Comparison of ENCODE assay signal across 10 cellular contexts in the genomic region with DNA sequence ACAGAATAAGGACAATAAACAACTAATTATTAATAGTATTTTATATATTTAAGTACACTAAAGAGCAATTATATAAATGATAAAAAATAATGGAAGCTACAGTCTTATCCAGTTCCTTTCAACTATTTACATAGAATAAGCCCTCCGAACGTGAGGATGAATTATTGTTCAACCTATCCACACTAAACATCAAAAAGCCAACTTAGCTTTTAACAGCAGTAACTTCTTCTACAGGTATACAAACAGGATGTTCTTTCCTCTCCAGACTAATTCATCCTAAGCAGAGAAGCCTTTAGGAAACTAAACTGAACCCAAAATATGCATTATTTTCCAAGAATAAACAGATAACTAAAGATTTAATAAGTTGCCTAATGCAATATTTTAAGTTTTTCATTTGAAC. TPM values are rescaled to one million over a fixed set of nuclear protein-coding genes. Genes with fewer than 3 reads are reported as not detected.
DNase-seq lines count a peak whose midpoint lies in the region; ATAC-seq and TF ChIP-seq lines count a peak whose summit lies in the region.
"Had no signal": no experiment of that assay in that cellular context is flagged by ENCODE, and none has a peak within 500 bp of the region (broad histone marks: within the 10 kb centered on the region; RNA-seq: fewer than 3 reads in every experiment).

No MANE protein-coding gene starts in this region.

- no peak for DNase-seq in T-helper 2 cell treated with Interferon-gamma antibody and Interleukin-4, amounts not matched to agents 5 μg/mL and 100 μg/mL, for 36 hours (ENCODE audit: low spot score)
- DNase-seq in T-helper 2 cell (no peak), left lung (no peak), superior temporal gyrus (ENCODE audit: extremely low spot score) (peak; percentile 24), NCI-H1048 (lab: John Stamatoyannopoulos, UW) (no peak)
- no peak for DNase-seq in stimulated activated CD4-positive, alpha-beta T cell treated with anti-CD3 and anti-CD28 coated beads, Interleukin-15, amount 100 ng/mL, for 24 hours
- DNase-seq: amygdala; stimulated activated CD4-positive, alpha-beta T cell treated with anti-CD3 and anti-CD28 coated beads, Interleukin-4, amount 100 ng/mL, for 24 hours had no signal

- intact Hi-C loops in left lung (cut with DNase I) = loop anchor here in 1 of 2 donors (5.0 kb wide), 1 partner anchor 41 kb away; no protein-coding TSS in a partner anchor

- peaks cover 18% of the 10 kb centered on the region for H3K36me3 Mint-ChIP-seq in T-helper 2 cell treated with Interferon-gamma antibody and Interleukin-4, amounts not matched to agents 5 μg/mL and 100 μg/mL, for 36 hours (ENCODE audit: low read depth)
- no peaks in the 10 kb centered on the region for H3K36me3 Mint-ChIP-seq in activated naive CD8-positive, alpha-beta T cell

- H3K27me3 Mint-ChIP-seq in T-helper 2 cell treated with Interferon-gamma antibody and Interleukin-4, amounts not matched to agents 5 μg/mL and 100 μg/mL, for 36 hours (ENCODE audit: low read depth) = no peaks in the 10 kb centered on the region
- H3K27me3 Mint-ChIP-seq in activated naive CD8-positive, alpha-beta T cell = no peaks in the 10 kb centered on the region

- peaks cover 25% of the 10 kb centered on the region for H3K4me1 Mint-ChIP-seq in T-helper 2 cell treated with Interferon-gamma antibody and Interleukin-4, amounts not matched to agents 5 μg/mL and 100 μg/mL, for 36 hours (ENCODE audit: low read depth)
- peaks cover 34% of the 10 kb centered on the region for H3K4me1 Mint-ChIP-seq in activated naive CD8-positive, alpha-beta T cell (ENCODE audit: low read depth)

- peaks cover 0 to 16% of the 10 kb centered on the region in 2 donors for H3K36me3 ChIP-seq in left lung

- H3K27me3 ChIP-seq in left lung = no peaks in the 10 kb centered on the region

- no peaks in the 10 kb centered on the region for H3K9me3 Mint-ChIP-seq in T-helper 2 cell treated with Interferon-gamma antibody and Interleukin-4, amounts not matched to agents 5 μg/mL and 100 μg/mL, for 36 hours
- no peaks in the 10 kb centered on the region for H3K9me3 Mint-ChIP-seq in activated naive CD8-positive, alpha-beta T cell (ENCODE audit: low read depth)

- H3K4me1 ChIP-seq in left lung = peaks cover 12 to 69% of the 10 kb centered on the region in 2 donors

- peak overlapping the region; percentile 94 for H3K4me3 Mint-ChIP-seq in T-helper 2 cell treated with Interferon-gamma antibody and Interleukin-4, amounts not matched to agents 5 μg/mL and 100 μg/mL, for 36 hours
- peak overlapping the region; percentile 99 for H3K4me3 Mint-ChIP-seq in activated naive CD8-positive, alpha-beta T cell

- no peaks in the 10 kb centered on the region for H3K9me3 ChIP-seq in left lung

- H3K27ac ChIP-seq in left lung = peak overlapping the region; percentile 92

- peak overlapping the region; percentile 86 to 94 for H3K4me3 ChIP-seq in left lung

- no peak for TF ChIP-seq CTCF in left lung (IDR thresholded peaks at IDR 0.05)

- peak overlapping the region; percentile 31 for H3K27ac Mint-ChIP-seq in T-helper 2 cell treated with Interferon-gamma antibody and Interleukin-4, amounts not matched to agents 5 μg/mL and 100 μg/mL, for 36 hours
- H3K27ac Mint-ChIP-seq in activated naive CD8-positive, alpha-beta T cell = peak overlapping the region; percentile 93

- no peak for ATAC-seq in left lung
- ATAC-seq in HG02870 (IDR thresholded peaks at IDR 0.05; ENCODE audit: unreplicated experiment) = no peak

RNA-seq across cellular contexts. Expression of a gene that starts 2.3 kb away (rescaled TPM):
- 100 to 1,000 TPM; 114 to 139 TPM for total RNA-seq in left lung

RNA-seq across cellular contexts. Expression of a gene that starts 50.4 kb away (rescaled TPM):
- total RNA-seq in left lung = under 1 TPM; 0.45 to 0.90 TPM
